Comparison of ENCODE assay signal across 17 cellular contexts in the genomic region with DNA sequence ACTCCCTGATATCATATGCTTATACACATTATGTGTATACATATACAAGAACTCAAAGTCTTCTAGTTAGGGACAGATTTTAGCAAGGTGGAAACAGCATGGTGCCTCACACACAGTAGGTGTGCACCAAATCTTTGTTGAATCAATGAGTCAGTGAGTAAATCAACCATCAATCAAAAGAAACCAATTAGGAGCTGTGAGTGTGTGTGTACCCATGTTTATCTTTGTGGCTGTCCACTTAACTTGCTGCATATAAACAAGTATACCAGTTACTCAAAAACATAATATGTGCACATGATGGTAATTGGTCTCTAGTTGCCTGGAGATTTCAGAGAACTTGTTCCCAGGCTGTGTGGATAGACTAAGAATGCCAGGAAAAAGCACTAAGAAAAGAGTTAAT.
DNase-seq lines count a peak whose midpoint lies in the region; TF ChIP-seq lines count a peak whose summit lies in the region.
"Had no signal": no experiment of that assay in that cellular context is flagged by ENCODE, and none has a peak within 500 bp of the region (broad histone marks: within the 10 kb centered on the region; RNA-seq: fewer than 3 reads in every experiment).

No MANE protein-coding gene starts in this region.

- H4K5ac ChIP-seq in H9 (ENCODE audit: insufficient read length, low read depth, low read length): no peak overlapping the region

- H3T11ph ChIP-seq in H9 (ENCODE audit: low read length): no peak overlapping the region

- POLR2A ChIA-PET in HEK293T (lab: Yijun Ruan, JAX): no interaction called here

- no peaks in the 10 kb centered on the region for H4K20me1 ChIP-seq in H9 (ENCODE audit: control insufficient read depth, insufficient read depth, insufficient read length)
- H4K20me1 ChIP-seq: BLaER1 had no signal

- no peak overlapping the region for H3K9ac ChIP-seq in endodermal cell (ENCODE audit: extremely low read depth, low read length, poor library complexity, severe bottlenecking)
- H3K9ac ChIP-seq in H9 (ENCODE audit: extremely low read depth, insufficient read length, low read length): no peak overlapping the region
- H3K9ac ChIP-seq: BLaER1 had no signal

- H2BK120ac ChIP-seq in H9 (ENCODE audit: low read depth, low read length, poor library complexity, severe bottlenecking): no peak overlapping the region

- intact Hi-C loops in activated CD4-positive, alpha-beta T cell treated with anti-CD3 and anti-CD28 coated beads, Interleukin-2, amount 10 ng/mL, durations not matched to agents 24 days and 14 days (cut with micrococcal nuclease): no loop called here

- CTCF ChIA-PET in HEK293T (lab: Yijun Ruan, JAX): no interaction called here

- no peaks in the 10 kb centered on the region for H3K23me2 ChIP-seq in H9 (ENCODE audit: insufficient read length, low read depth, low read length, poor library complexity, severe bottlenecking)

- TF ChIP-seq CTCF in endodermal cell (conservative IDR thresholded peaks at IDR 0.05): no peak
- no peak for TF ChIP-seq CTCF in H9 (conservative IDR thresholded peaks at IDR 0.05)

- H3K23ac ChIP-seq in H9 (ENCODE audit: insufficient read length, low read depth, low read length): no peak overlapping the region

- no peak overlapping the region for H3K4me2 ChIP-seq in H9 (ENCODE audit: insufficient read depth, insufficient read length, low read length)
- H3K4me2 ChIP-seq: BLaER1, GM23338 had no signal

- H3K9me3 Mint-ChIP-seq in endodermal cell: peaks cover 1% of the 10 kb centered on the region
- H3K9me3 Mint-ChIP-seq in activated CD4-positive, alpha-beta T cell treated with anti-CD3 and anti-CD28 coated beads, Interleukin-2, amount 10 ng/mL, durations not matched to agents 24 days and 14 days: no peaks in the 10 kb centered on the region
- H3K9me3 Mint-ChIP-seq in H9: peaks cover 3 to 7% of the 10 kb centered on the region in 2 experiments; a peak in 4 of 5 replicates

- H3K4me3 ChIP-seq in SJCRH30 (no peak overlapping the region), endodermal cell (ENCODE audit: low read length) (no peak overlapping the region)
- H3K4me3 ChIP-seq: BLaER1, GM23338 had no signal

- H3K4ac ChIP-seq in H9 (ENCODE audit: low read depth, low read length): no peak overlapping the region

- no peak overlapping the region for H3K27ac Mint-ChIP-seq in endodermal cell
- H3K27ac Mint-ChIP-seq in activated CD4-positive, alpha-beta T cell treated with anti-CD3 and anti-CD28 coated beads, Interleukin-2, amount 10 ng/mL, durations not matched to agents 24 days and 14 days: no peak overlapping the region
- no peak overlapping the region for H3K27ac Mint-ChIP-seq in H9
- H3K27ac Mint-ChIP-seq: CD8-positive, alpha-beta memory T cell; GM23338 had no signal

- DNase-seq in NCI-H1105 treated with DMSO at 0.1 percent for 48 hours (lab: John Stamatoyannopoulos, UW) (peak; percentile 69), NCI-H1105 (lab: John Stamatoyannopoulos, UW) (no peak), NCI-H69 (lab: John Stamatoyannopoulos, UW) (peak; percentile 90), SJCRH30 (no peak), endodermal cell (peak; percentile 21), HEK293T (ENCODE audit: extremely low spot score) (no peak), H9 (no peak)
- DNase-seq in activated CD4-positive, alpha-beta T cell treated with anti-CD3 and anti-CD28 coated beads, Interleukin-2, amount 10 ng/mL, durations not matched to agents 24 days and 14 days: no peak
- DNase-seq: 8988T; CD8-positive, alpha-beta memory T cell; COR-L47; DMS 273 treated with DMSO at 0.1 percent for 48 hours; DMS79; GDM1 had no signal

- H3K4me1 Mint-ChIP-seq in endodermal cell (peaks cover 9% of the 10 kb centered on the region), H9 (peaks cover 3% of the 10 kb centered on the region in 2 experiments; a peak in 2 of 4 replicates)
- H3K4me1 Mint-ChIP-seq in activated CD4-positive, alpha-beta T cell treated with anti-CD3 and anti-CD28 coated beads, Interleukin-2, amount 10 ng/mL, durations not matched to agents 24 days and 14 days: peaks cover 4% of the 10 kb centered on the region
- H3K4me1 Mint-ChIP-seq: CD8-positive, alpha-beta memory T cell; GM23338 had no signal

- H2AK5ac ChIP-seq in H9 (ENCODE audit: insufficient read length, low read length): no peak overlapping the region

- H3K36me3 ChIP-seq in SJCRH30 (no peaks in the 10 kb centered on the region), endodermal cell (ENCODE audit: control insufficient read depth, insufficient read depth, low read length) (no peaks in the 10 kb centered on the region)
- H3K36me3 ChIP-seq: BLaER1 had no signal

- no peak overlapping the region for H3K4me3 Mint-ChIP-seq in endodermal cell
- H3K4me3 Mint-ChIP-seq in activated CD4-positive, alpha-beta T cell treated with anti-CD3 and anti-CD28 coated beads, Interleukin-2, amount 10 ng/mL, durations not matched to agents 24 days and 14 days: no peak overlapping the region
- no peak overlapping the region for H3K4me3 Mint-ChIP-seq in H9
- H3K4me3 Mint-ChIP-seq: CD8-positive, alpha-beta memory T cell; GM23338 had no signal

- H4K8ac ChIP-seq in H9 (replicated peaks; ENCODE audit: insufficient read length, low read depth, low read length): no peak overlapping the region

- no peak overlapping the region for H2AFZ ChIP-seq in H9 (ENCODE audit: low read length)
- H2AFZ ChIP-seq: GM23338 had no signal

- H3K4me1 ChIP-seq in SJCRH30 (peaks cover 65% of the 10 kb centered on the region), endodermal cell (ENCODE audit: control insufficient read depth, insufficient read depth, low read length) (peaks cover 7% of the 10 kb centered on the region), H9 (ENCODE audit: insufficient read depth, low read length) (no peaks in the 10 kb centered on the region)
- H3K4me1 ChIP-seq: BLaER1 had no signal

- no peak overlapping the region for H3K14ac ChIP-seq in H9 (ENCODE audit: insufficient read depth, low read length)

- H3K79me2 ChIP-seq in H9 (ENCODE audit: insufficient read depth, low read length): no peaks in the 10 kb centered on the region

- no peak overlapping the region for H4K91ac ChIP-seq in H9 (ENCODE audit: insufficient read length, low read depth, low read length)

- H3K56ac ChIP-seq in H9 (ENCODE audit: insufficient read length, low read depth, low read length): no peak overlapping the region

- H3K36me3 Mint-ChIP-seq in endodermal cell (ENCODE audit: low read depth): no peaks in the 10 kb centered on the region
- no peaks in the 10 kb centered on the region for H3K36me3 Mint-ChIP-seq in activated CD4-positive, alpha-beta T cell treated with anti-CD3 and anti-CD28 coated beads, Interleukin-2, amount 10 ng/mL, durations not matched to agents 24 days and 14 days (ENCODE audit: low read depth)
- H3K36me3 Mint-ChIP-seq in H9 (ENCODE audit: insufficient read depth in 1 of 3, low read depth in 3 of 3): peaks cover 0 to 4% (median 1%) of the 10 kb centered on the region in 3 experiments; a peak in 3 of 7 replicates
- H3K36me3 Mint-ChIP-seq: CD8-positive, alpha-beta memory T cell had no signal

- peak overlapping the region; percentile 74; the same call in 1 of the 2 replicates for H3K27ac ChIP-seq in SJCRH30
- no peak overlapping the region for H3K27ac ChIP-seq in endodermal cell (ENCODE audit: low read depth, low read length)
- no peak overlapping the region for H3K27ac ChIP-seq in H9 (ENCODE audit: insufficient read length, low read depth, low read length)
- H3K27ac ChIP-seq: BLaER1, HL-60 had no signal

- H3K79me1 ChIP-seq in H9 (ENCODE audit: insufficient read depth, low read depth, low read length, poor library complexity, severe bottlenecking): no peaks in the 10 kb centered on the region

- no peaks in the 10 kb centered on the region for H3K27me3 ChIP-seq in SJCRH30
- no peaks in the 10 kb centered on the region for H3K27me3 ChIP-seq in endodermal cell (ENCODE audit: control insufficient read depth, insufficient read depth, low read length, poor library complexity, severe bottlenecking)
- H3K27me3 ChIP-seq in H9 (ENCODE audit: insufficient read depth, low read length): no peaks in the 10 kb centered on the region
- H3K27me3 ChIP-seq: BLaER1 had no signal

- H3K9me3 ChIP-seq in SJCRH30 (replicated peaks) (no peaks in the 10 kb centered on the region; the same call in 1 of the 2 replicates), endodermal cell (ENCODE audit: control insufficient read depth, low read length) (no peaks in the 10 kb centered on the region), H9 (ENCODE audit: control insufficient read depth, low read depth, low read length) (peaks cover 2% of the 10 kb centered on the region)

- no peak overlapping the region for H2BK15ac ChIP-seq in H9 (ENCODE audit: low read depth, low read length)

- H3K27me3 Mint-ChIP-seq in endodermal cell (ENCODE audit: insufficient read depth) (peaks cover 31% of the 10 kb centered on the region), H9 (ENCODE audit: low read depth) (peaks cover 3% of the 10 kb centered on the region; the same call in 1 of the 2 replicates)
- peaks cover 5% of the 10 kb centered on the region for H3K27me3 Mint-ChIP-seq in activated CD4-positive, alpha-beta T cell treated with anti-CD3 and anti-CD28 coated beads, Interleukin-2, amount 10 ng/mL, durations not matched to agents 24 days and 14 days

- no peak overlapping the region for H3K18ac ChIP-seq in H9 (ENCODE audit: insufficient read length, low read depth, low read length)

- H2BK5ac ChIP-seq in H9 (ENCODE audit: insufficient read length, low read length): no peak overlapping the region

- H2BK12ac ChIP-seq in H9 (ENCODE audit: insufficient read length, low read depth, low read length): no peak overlapping the region

- no peak overlapping the region for H2BK20ac ChIP-seq in H9 (ENCODE audit: low read depth, low read length, poor library complexity, severe bottlenecking)

TF ChIP-seq in HEK293T, 16 proteins besides CTCF, POLR2A, EP300 and RAD21 (continues in another document):
- TF ChIP-seq CTBP1 (IDR thresholded peaks at IDR 0.05; ENCODE audit: borderline replicate concordance) (no peak), L3MBTL2 (conservative IDR thresholded peaks at IDR 0.05) (no peak), FOXK2 (IDR thresholded peaks at IDR 0.05) (no peak), ELF4 (IDR thresholded peaks at IDR 0.05) (no peak), LEF1 (IDR thresholded peaks at IDR 0.05; ENCODE audit: borderline replicate concordance) (no peak), FOXA1 (IDR thresholded peaks at IDR 0.05) (no peak), SUZ12 (IDR thresholded peaks at IDR 0.05) (no peak), ARNT (IDR thresholded peaks at IDR 0.05) (no peak), TARDBP (IDR thresholded peaks at IDR 0.05) (no peak)
- TF ChIP-seq, protein P1, sequence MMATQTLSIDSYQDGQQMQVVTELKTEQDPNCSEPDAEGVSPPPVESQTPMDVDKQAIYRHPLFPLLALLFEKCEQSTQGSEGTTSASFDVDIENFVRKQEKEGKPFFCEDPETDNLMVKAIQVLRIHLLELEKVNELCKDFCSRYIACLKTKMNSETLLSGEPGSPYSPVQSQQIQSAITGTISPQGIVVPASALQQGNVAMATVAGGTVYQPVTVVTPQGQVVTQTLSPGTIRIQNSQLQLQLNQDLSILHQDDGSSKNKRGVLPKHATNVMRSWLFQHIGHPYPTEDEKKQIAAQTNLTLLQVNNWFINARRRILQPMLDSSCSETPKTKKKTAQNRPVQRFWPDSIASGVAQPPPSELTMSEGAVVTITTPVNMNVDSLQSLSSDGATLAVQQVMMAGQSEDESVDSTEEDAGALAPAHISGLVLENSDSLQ (IDR thresholded peaks at IDR 0.05): no peak

Comparison
In these comparisons a context has a peak if more than half of its experiments do, and no peak if none do; other contexts are left out.
1. DNase-seq: peak in NCI-H1105 treated with DMSO at 0.1 percent for 48 hours (single experiment), NCI-H69 (single experiment) and endodermal cell (single experiment); none in NCI-H1105 (single experiment), SJCRH30 (0 of 2), activated CD4-positive, alpha-beta T cell treated with anti-CD3 and anti-CD28 coated beads, Interleukin-2, amount 10 ng/mL, durations not matched to agents 24 days and 14 days (single experiment), HEK293T (single experiment) and H9 (single experiment).